Comparison of ENCODE assay signal across 8 cellular contexts in genomic region chr19:52028027-52028779, GRCh38. TPM values are rescaled to one million over a fixed set of nuclear protein-coding genes. Genes with fewer than 3 reads are reported as not detected.
DNase-seq lines count a peak whose midpoint lies in the region; ATAC-seq and TF ChIP-seq lines count a peak whose summit lies in the region.

Gene ZNF614 (minus strand): TSS chr19:52028379. CDS start chr19:52025745, 2,634 bp downstream.

- no peak for TF ChIP-seq CTCF in endothelial cell (IDR thresholded peaks at IDR 0.05; ENCODE audit: unreplicated experiment)
- TF ChIP-seq CTCF in mesothelial cell of epicardium (IDR thresholded peaks at IDR 0.05; ENCODE audit: unreplicated experiment): no peak

- peak within 1 kb of the TSS; percentile 92 for H3K27ac Mint-ChIP-seq in endothelial cell (ENCODE audit: unreplicated experiment)
- H3K27ac Mint-ChIP-seq in mesothelial cell of epicardium: peak within 1 kb of the TSS; percentile 98

- H3K4me3 Mint-ChIP-seq in endothelial cell (ENCODE audit: unreplicated experiment) (peak within 1 kb of the TSS; percentile 99), mesothelial cell of epicardium (peak within 1 kb of the TSS; percentile 94)

- H3K36me3 Mint-ChIP-seq in endothelial cell (ENCODE audit: low read depth, unreplicated experiment): peaks cover 45% of the 10 kb centered on the region
- peaks cover 62% of the 10 kb centered on the region for H3K36me3 Mint-ChIP-seq in mesothelial cell of epicardium

- H3K27me3 Mint-ChIP-seq in endothelial cell (ENCODE audit: unreplicated experiment) (peaks cover 1% of the 10 kb centered on the region), mesothelial cell of epicardium (ENCODE audit: low read depth) (no peaks in the 10 kb centered on the region)

- H3K9me3 Mint-ChIP-seq in endothelial cell (ENCODE audit: unreplicated experiment): peaks cover 4% of the 10 kb centered on the region
- H3K9me3 Mint-ChIP-seq in mesothelial cell of epicardium: peaks cover 50% of the 10 kb centered on the region

- peak; percentile 47 for ATAC-seq in GM19468 (IDR thresholded peaks at IDR 0.05; ENCODE audit: extremely low read depth, unreplicated experiment)

- peaks cover 24% of the 10 kb centered on the region for H3K4me1 Mint-ChIP-seq in endothelial cell (ENCODE audit: unreplicated experiment)
- H3K4me1 Mint-ChIP-seq in mesothelial cell of epicardium: peaks cover 18% of the 10 kb centered on the region

- DNase-seq in COLO829 (ENCODE audit: low spot score) (peak; percentile 72), HS-27A (ENCODE audit: low read depth) (peak; percentile 87), NOMO-1 treated with dmso at 0.1 percent for 144 hours (lab: John Stamatoyannopoulos, UW; ENCODE audit: unreplicated experiment) (peak; percentile 80), endothelial cell (ENCODE audit: low spot score) (peak; percentile 87), mesothelial cell of epicardium (ENCODE audit: low spot score in 2 of 2, unreplicated experiment in 2 of 2) (peak; percentile 75 to 90)
- peak; percentile 91 for DNase-seq in activated CD8-positive, alpha-beta memory T cell treated with anti-CD3 and anti-CD28 coated beads, Interleukin-2, amount 50 U/mL, for 48 hours
- DNase-seq in stimulated activated CD8-positive, alpha-beta memory T cell treated with anti-CD3 and anti-CD28 coated beads, Interleukin-15, amount 100 ng/mL, for 24 hours (ENCODE audit: low read depth): peak; percentile 65

RNA-seq across cellular contexts. Expression of gene ZNF614, which starts in this region (rescaled TPM):
- total RNA-seq in endothelial cell (ENCODE audit: unreplicated experiment) (12.1 TPM), mesothelial cell of epicardium (13.9 to 16.3 TPM (median 15.8 TPM) in 3 replicates)

Comparison
In these comparisons a context has a peak if more than half of its experiments do, and no peak if none do; other contexts are left out.
1. Peak in every context shown above with its lines: DNase-seq and ATAC-seq.